1 cellular context compared by ENCODE assay signal in the genomic region with DNA sequence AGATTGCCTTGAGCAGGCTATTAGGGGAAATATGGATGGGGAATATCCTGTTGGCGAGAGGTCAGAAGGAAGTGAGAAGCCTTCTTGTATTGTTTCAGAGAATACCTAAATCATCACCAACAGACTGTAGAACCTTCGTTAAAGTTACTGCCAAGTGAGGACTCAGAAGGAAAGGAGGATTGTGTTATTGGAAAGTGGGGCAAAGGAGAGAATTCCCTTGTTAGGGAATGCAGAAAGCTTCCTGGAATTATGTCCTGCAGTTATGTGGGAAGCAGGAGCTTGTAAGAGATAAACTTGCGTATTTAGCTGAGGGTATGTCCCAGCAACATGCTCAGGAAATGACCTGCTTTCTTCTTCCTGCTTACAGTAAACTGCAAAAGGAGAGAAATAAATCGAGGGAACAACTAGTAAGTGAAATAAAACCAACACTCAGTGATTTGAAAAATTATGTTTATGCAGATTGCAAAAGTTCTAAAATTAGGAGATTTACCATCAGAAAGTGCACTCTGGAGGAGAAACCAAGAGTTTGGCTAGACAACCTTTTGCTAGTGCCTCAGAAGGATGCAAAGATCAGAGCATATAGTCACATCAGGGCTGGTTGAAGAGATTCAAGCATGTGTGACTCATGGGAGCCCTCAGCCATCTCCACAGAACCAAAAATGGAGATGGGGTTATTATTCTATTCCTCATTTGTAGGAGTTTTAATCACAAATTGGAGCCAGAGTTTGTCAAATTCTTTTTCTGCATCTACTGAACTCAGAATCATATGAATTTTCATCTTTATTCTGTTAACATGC.
A peak's percentile ranks its signal among the peaks of the same experiment; 100 is the strongest.
TF ChIP-seq lines count a peak whose summit lies in the region.

No MANE protein-coding gene starts in this region.

TF ChIP-seq in endothelial cell of umbilical vein, 7 proteins besides CTCF, POLR2A, EP300 and RAD21:
- TF ChIP-seq POLR2AphosphoS5 (IDR thresholded peaks at IDR 0.05; ENCODE audit: insufficient read depth, low read depth, low read length): no peak
- TF ChIP-seq JUN (IDR thresholded peaks at IDR 0.05; ENCODE audit: borderline replicate concordance, insufficient read depth, insufficient read length, low read depth): peak; percentile 2
- TF ChIP-seq, protein P1, sequence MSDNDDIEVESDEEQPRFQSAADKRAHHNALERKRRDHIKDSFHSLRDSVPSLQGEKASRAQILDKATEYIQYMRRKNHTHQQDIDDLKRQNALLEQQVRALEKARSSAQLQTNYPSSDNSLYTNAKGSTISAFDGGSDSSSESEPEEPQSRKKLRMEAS (IDR thresholded peaks at IDR 0.05; ENCODE audit: insufficient read depth, insufficient read length): no peak
- peak; percentile 44 for TF ChIP-seq FOS (IDR thresholded peaks at IDR 0.05; ENCODE audit: borderline replicate concordance, insufficient read depth, low read length)
- no peak for TF ChIP-seq EZH2 (IDR thresholded peaks at IDR 0.05; ENCODE audit: borderline replicate concordance, low read depth, low read length, severe bottlenecking)
- peak; percentile 38 for TF ChIP-seq GATA2 (IDR thresholded peaks at IDR 0.05; ENCODE audit: insufficient read depth, insufficient read length, low read depth, low read length)
TF ChIP-seq in endothelial cell of umbilical vein: peak in this region for 3.
